8 cellular contexts compared by ENCODE assay signal in the genomic region with DNA sequence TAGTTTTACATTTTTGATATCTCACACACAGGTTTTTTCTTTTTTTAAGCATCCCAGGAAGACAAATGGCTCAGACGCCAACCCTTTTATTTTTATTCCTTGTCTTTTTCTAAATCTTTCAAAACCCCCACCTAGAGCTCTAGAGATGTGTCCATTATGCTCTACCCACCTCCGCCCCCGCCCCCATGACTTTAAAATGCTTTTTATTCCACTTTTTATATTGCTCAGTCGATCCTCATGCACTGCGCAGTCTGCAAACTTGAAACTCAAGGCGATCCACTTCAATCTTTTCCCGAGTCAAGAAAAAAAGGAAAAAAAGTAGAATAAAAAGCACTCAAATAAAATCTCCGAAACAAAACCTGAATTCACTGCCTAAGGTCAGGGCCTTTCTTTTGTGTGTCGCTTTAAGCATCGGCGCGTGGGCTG. TPM values are rescaled to one million over a fixed set of nuclear protein-coding genes. Genes with fewer than 3 reads are reported as not detected.
DNase-seq lines count a peak whose midpoint lies in the region; ATAC-seq and TF ChIP-seq lines count a peak whose summit lies in the region.

No MANE protein-coding gene starts in this region.

- H3K79me2 ChIP-seq in Karpas-422 (ENCODE audit: low read length), result peaks cover 59% of the 10 kb centered on the region

- no peak overlapping the region for H2AFZ ChIP-seq in Karpas-422 (ENCODE audit: low read length)

- H3K4me1 Mint-ChIP-seq in nephron progenitor cell, result peaks cover 46% of the 10 kb centered on the region

- no peaks in the 10 kb centered on the region for H3K27me3 Mint-ChIP-seq in nephron progenitor cell (ENCODE audit: low read depth, poor library complexity)

- WGBS in ectodermal cell, 2 experiments, result 1% methylated on average over 12 of the region's 12 CpGs

- H3K4me3 ChIP-seq in GM12875 (ENCODE audit: low read depth, low read length) (peak overlapping the region; percentile 69), Karpas-422 (ENCODE audit: low read length) (peak overlapping the region; percentile 83), ectodermal cell (ENCODE audit: insufficient read depth, low read depth, low read length) (peak overlapping the region; percentile 57)

- peaks cover 8% of the 10 kb centered on the region for H4K20me1 ChIP-seq in Karpas-422 (ENCODE audit: insufficient read depth, low read depth, low read length)

- H3K9me3 ChIP-seq in Karpas-422 (ENCODE audit: low read length), result no peaks in the 10 kb centered on the region
- no peaks in the 10 kb centered on the region for H3K9me3 ChIP-seq in ectodermal cell (ENCODE audit: control insufficient read depth, low read length)

- peak overlapping the region; percentile 99 for H3K27ac Mint-ChIP-seq in nephron progenitor cell

- H3K9me2 ChIP-seq in Karpas-422 (replicated peaks; ENCODE audit: insufficient read depth, low read length), result no peaks in the 10 kb centered on the region

- H3K27ac ChIP-seq in Karpas-422 (ENCODE audit: low read length) (peak overlapping the region; percentile 89), ectodermal cell (ENCODE audit: insufficient read depth, low read depth, low read length, poor library complexity, severe bottlenecking) (peak overlapping the region; percentile 93)

- H3K9me3 Mint-ChIP-seq in nephron progenitor cell, result no peaks in the 10 kb centered on the region

- DNase-seq in Karpas-422, result no peak
- no peak for DNase-seq in nephron progenitor cell
- DNase-seq in DMS 273 (lab: John Stamatoyannopoulos, UW; ENCODE audit: unreplicated experiment), result no peak
- no peak for DNase-seq in NCI-H524 treated with DMSO at 0.1 percent for 48 hours (lab: John Stamatoyannopoulos, UW)

- peak overlapping the region; percentile 92 for H3K4me2 ChIP-seq in Karpas-422 (ENCODE audit: low read depth, low read length, poor library complexity, severe bottlenecking)

- H3K4me1 ChIP-seq in Karpas-422 (ENCODE audit: low read length), result peaks cover 54% of the 10 kb centered on the region
- H3K4me1 ChIP-seq in ectodermal cell (ENCODE audit: control insufficient read depth, insufficient read depth, low read length), result peaks cover 9% of the 10 kb centered on the region

- ATAC-seq in GM21786 (IDR thresholded peaks at IDR 0.05; ENCODE audit: unreplicated experiment) (no peak), GM21529 (IDR thresholded peaks at IDR 0.05; ENCODE audit: unreplicated experiment) (no peak)

- H3K27me3 ChIP-seq in Karpas-422 (ENCODE audit: low read length) (no peaks in the 10 kb centered on the region), ectodermal cell (ENCODE audit: control insufficient read depth, insufficient read depth, low read length, poor library complexity, severe bottlenecking) (no peaks in the 10 kb centered on the region)

- H3K4me3 Mint-ChIP-seq in nephron progenitor cell, result peak overlapping the region; percentile 98

- peak overlapping the region; percentile 69 for H3K9ac ChIP-seq in Karpas-422 (ENCODE audit: low read length)

- H3K36me3 ChIP-seq in Karpas-422 (ENCODE audit: insufficient read depth, low read length) (no peaks in the 10 kb centered on the region), ectodermal cell (ENCODE audit: control insufficient read depth, insufficient read depth, low read length) (no peaks in the 10 kb centered on the region)

- TF ChIP-seq CTCF in GM12875 (IDR thresholded peaks at IDR 0.05; ENCODE audit: borderline replicate concordance, insufficient read depth, low read depth, low read length), result no peak
- TF ChIP-seq CTCF in nephron progenitor cell (IDR thresholded peaks at IDR 0.05), result no peak

- H3K36me3 Mint-ChIP-seq in nephron progenitor cell (ENCODE audit: low read depth), result peaks cover 24% of the 10 kb centered on the region

RNA-seq across cellular contexts. Expression of gene MAT2B, which starts 0.4 kb away (rescaled TPM):
- total RNA-seq in Karpas-422 (2014; rRNA removed; shearing (Covaris generic); ENCODE audit: low replicate concordance), result 47.6 and 72.5 TPM in 2 replicates
- 62.4 TPM for polyA plus RNA-seq in ectodermal cell (2013, experiment 1 of 4)
- polyA plus RNA-seq in ectodermal cell (2013, experiment 2 of 4), result 61.6 TPM
- 53.8 TPM for polyA plus RNA-seq in ectodermal cell (2013, experiment 3 of 4)
- polyA plus RNA-seq in ectodermal cell (2013, experiment 4 of 4), result 59.8 TPM

RNA-seq across cellular contexts. Expression of gene HMMR, which starts 44.6 kb away (rescaled TPM):
- total RNA-seq in Karpas-422 (2014; rRNA removed; shearing (Covaris generic); ENCODE audit: low replicate concordance), result 37.6 and 80.5 TPM in 2 replicates
- polyA plus RNA-seq in ectodermal cell (2013, experiment 1 of 4), result 65.2 TPM
- polyA plus RNA-seq in ectodermal cell (2013, experiment 2 of 4), result 54.4 TPM
- 72.1 TPM for polyA plus RNA-seq in ectodermal cell (2013, experiment 3 of 4)
- polyA plus RNA-seq in ectodermal cell (2013, experiment 4 of 4), result 68.2 TPM

RNA-seq across cellular contexts. Expression of gene NUDCD2, which starts 45.2 kb away (rescaled TPM):
- 15.5 and 29.4 TPM in 2 replicates for total RNA-seq in Karpas-422 (2014; rRNA removed; shearing (Covaris generic); ENCODE audit: low replicate concordance)
- polyA plus RNA-seq in ectodermal cell (2013, experiment 1 of 4), result 58.5 TPM
- polyA plus RNA-seq in ectodermal cell (2013, experiment 2 of 4), result 50.3 TPM
- polyA plus RNA-seq in ectodermal cell (2013, experiment 3 of 4), result 40.3 TPM
- polyA plus RNA-seq in ectodermal cell (2013, experiment 4 of 4), result 49.6 TPM
